21 cellular contexts compared by ENCODE assay signal in the genomic region with DNA sequence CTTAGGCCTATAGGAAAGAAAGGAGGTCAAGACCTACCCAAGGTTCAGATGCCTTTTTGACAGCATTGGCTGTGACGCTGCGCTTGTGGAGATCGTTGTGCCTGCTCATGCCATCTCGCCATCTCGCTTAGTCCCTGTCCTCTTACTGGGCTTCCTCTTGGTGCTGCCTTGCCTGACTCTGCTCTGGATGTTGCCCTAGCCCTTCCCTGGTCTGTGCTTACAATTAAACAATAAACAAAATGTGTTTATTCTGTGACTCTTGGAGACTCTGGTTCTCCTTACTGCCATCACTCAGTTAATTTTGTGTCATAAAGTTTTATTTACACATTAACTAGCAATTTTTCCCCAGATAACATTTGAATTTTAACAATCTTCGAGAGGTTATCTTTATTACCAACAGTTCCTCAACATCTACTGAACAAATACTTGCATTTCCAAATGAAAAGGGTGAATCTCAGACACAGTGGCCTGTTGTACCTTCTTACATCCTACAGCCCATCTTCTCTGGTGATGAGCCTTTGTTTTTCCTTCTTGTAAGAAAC. TPM values are rescaled to one million over a fixed set of nuclear protein-coding genes. Genes with fewer than 3 reads are reported as not detected.
DNase-seq lines count a peak whose midpoint lies in the region; ATAC-seq, FAIRE-seq and TF ChIP-seq lines count a peak whose summit lies in the region.
"Had no signal": no experiment of that assay in that cellular context is flagged by ENCODE, and none has a peak within 500 bp of the region (broad histone marks: within the 10 kb centered on the region; RNA-seq: fewer than 3 reads in every experiment).

No MANE protein-coding gene starts in this region.

- no peak overlapping the region for H3K27ac ChIP-seq in HEK293 (ENCODE audit: extremely low read depth, low read depth, low read length)
- no peak overlapping the region for H3K27ac ChIP-seq in K562 (ENCODE audit: extremely low read depth, low read depth, low read length)
- peak overlapping the region; percentile 14 for H3K27ac ChIP-seq in neural progenitor cell
- H3K27ac ChIP-seq in sigmoid colon, result no peak overlapping the region
- H3K27ac ChIP-seq: BLaER1 treated with 17β-estradiol and CSF1 and Interleukin-3, amounts not matched to agents 10 nM and 100 nM; HL-60 had no signal

- BruUV-seq in K562 (replicated peaks; lab: Mats Ljungman, UMichigan), result no TSS peak

- H3K79me2 ChIP-seq in K562 (ENCODE audit: control insufficient read depth, insufficient read depth, low read length) (peaks cover 100% of the 10 kb centered on the region), neural progenitor cell (ENCODE audit: low read depth) (peaks cover 100% of the 10 kb centered on the region)

- no peak overlapping the region for H3K4me3 Mint-ChIP-seq in neural progenitor cell
- H3K4me3 Mint-ChIP-seq: B cell; CD8-positive, alpha-beta T cell; HFFc6 had no signal

- no peak for TF ChIP-seq EP300 in K562 (IDR thresholded peaks at IDR 0.05; ENCODE audit: low read length)
- no peak for TF ChIP-seq EP300 in sigmoid colon (IDR thresholded peaks at IDR 0.05)

- H3K9me3 ChIP-seq in HEK293 (ENCODE audit: control insufficient read depth, insufficient read depth, low read depth, low read length), result no peaks in the 10 kb centered on the region
- H3K9me3 ChIP-seq in K562 (replicated peaks; ENCODE audit: control insufficient read depth, insufficient read depth, low read depth, low read length), result no peaks in the 10 kb centered on the region
- no peaks in the 10 kb centered on the region for H3K9me3 ChIP-seq in neural progenitor cell (ENCODE audit: low read depth)
- H3K9me3 ChIP-seq in sigmoid colon, result no peaks in the 10 kb centered on the region
- H3K9me3 ChIP-seq: BLaER1 treated with 17β-estradiol and CSF1 and Interleukin-3, amounts not matched to agents 10 nM and 100 nM had no signal

- H3K4me1 Mint-ChIP-seq in neural progenitor cell, result peaks cover 23% of the 10 kb centered on the region

- no peak for TF ChIP-seq CTCF in HEK293 (tag by site-specific recombination; IDR thresholded peaks at IDR 0.05)
- no peak for TF ChIP-seq CTCF in K562 (IDR thresholded peaks at IDR 0.05 in 2 of 3, conservative IDR thresholded peaks at IDR 0.05 in 1 of 3; ENCODE audit: insufficient read depth in 2 of 3, low read depth in 1 of 3, low read length in 3 of 3)
- TF ChIP-seq CTCF in neural progenitor cell (IDR thresholded peaks at IDR 0.05), result no peak
- TF ChIP-seq CTCF in sigmoid colon (IDR thresholded peaks at IDR 0.05), result no peak

- peak overlapping the region in 1 of 2 experiments; percentile 47; a peak in 1 of 4 replicates for H3K9ac ChIP-seq in K562 (ENCODE audit: insufficient read depth in 1 of 2, low read depth in 2 of 2, low read length in 2 of 2)
- no peak overlapping the region for H3K9ac ChIP-seq in neural progenitor cell
- H3K9ac ChIP-seq: BLaER1 treated with 17β-estradiol and CSF1 and Interleukin-3, amounts not matched to agents 10 nM and 100 nM had no signal

- H3K4me3 ChIP-seq in HEK293 (ENCODE audit: low read depth, low read length) (no peak overlapping the region), K562 (no peak overlapping the region), neural progenitor cell (no peak overlapping the region), sigmoid colon (no peak overlapping the region)
- H3K4me3 ChIP-seq: BLaER1 treated with 17β-estradiol and CSF1 and Interleukin-3, amounts not matched to agents 10 nM and 100 nM; GM12878 had no signal

- POLR2A ChIA-PET in HEK293 (lab: Yijun Ruan, JAX) (no interaction called here), K562 (lab: Yijun Ruan, JAX) (interaction anchor here (0.6 to 3.5 kb wide), 8 partner anchors 9 to 1301 kb away, joined by 3 to 45 read pairs (median 3); partner anchors contain the start of gene AFDN)

- H3K4me2 ChIP-seq in K562 (ENCODE audit: insufficient read depth, low read length), result no peak overlapping the region
- H3K4me2 ChIP-seq in neural progenitor cell, result no peak overlapping the region

- ATAC-seq in K562 (no peak), left colon (peak; percentile 55), Right ventricle myocardium inferior (no peak)
- ATAC-seq: CD8-positive, alpha-beta T cell; GM12878 had no signal

- 68% methylated on average over 6 of the region's 6 CpGs for WGBS in K562 (ENCODE audit: insufficient coverage, low coverage, missing lambda C conversion rate)
- WGBS in sigmoid colon, 2 donors, result 78 to 89% methylated on average over 6 of the region's 6 CpGs

- H3K4me1 ChIP-seq in HEK293 (ENCODE audit: control insufficient read depth, insufficient read depth, low read length), result peaks cover 42% of the 10 kb centered on the region
- peaks cover 12 to 75% of the 10 kb centered on the region in 2 experiments for H3K4me1 ChIP-seq in K562 (replicated peaks in 1 of 2; ENCODE audit: control insufficient read depth in 2 of 2, insufficient read depth in 2 of 2, low read length in 2 of 2)
- peaks cover 61% of the 10 kb centered on the region for H3K4me1 ChIP-seq in neural progenitor cell
- H3K4me1 ChIP-seq in sigmoid colon, result peaks cover 0 to 49% (median 38%) of the 10 kb centered on the region in 4 donors

- DNase-seq in K562 (ENCODE audit: extremely low read depth in 1 of 4, low spot score in 3 of 4) (no peak), left colon (no peak), neural progenitor cell (ENCODE audit: low spot score) (no peak), sigmoid colon (no peak), NCI-H187 (lab: John Stamatoyannopoulos, UW) (no peak), Right ventricle myocardium inferior (ENCODE audit: missing footprints) (no peak), superior temporal gyrus (ENCODE audit: extremely low spot score) (no peak)
- DNase-seq: CD8-positive, alpha-beta T cell; DMS 273 treated with DMSO at 0.1 percent for 48 hours; DMS53; DND-41; EL; HCEC 1CT; HFFc6 had no signal

- no peak for FAIRE-seq in K562 (lab: Jason Lieb, UNC)
- FAIRE-seq: GM12878, GM19239, H54 had no signal

- CTCF ChIA-PET in HEK293 (lab: Yijun Ruan, JAX), result interaction anchor here (0.6 kb wide), 1 partner anchor 487 kb away, joined by 3 read pairs; no protein-coding TSS in a partner anchor
- CTCF ChIA-PET in K562 (lab: Yijun Ruan, JAX; ENCODE audit: low intra/inter-chr PET ratio), result no interaction called here

- TF ChIP-seq RAD21 in K562 (CRISPR knock-in tag; conservative IDR thresholded peaks at IDR 0.05 in 1 of 2, IDR thresholded peaks at IDR 0.05 in 1 of 2), result no peak

- no peaks in the 10 kb centered on the region for H3K36me3 Mint-ChIP-seq in neural progenitor cell
- H3K36me3 Mint-ChIP-seq: CD8-positive, alpha-beta T cell had no signal

- in situ Hi-C loops in K562 (cut with MboI), result no loop called here

- H3K9me3 Mint-ChIP-seq in neural progenitor cell, result no peaks in the 10 kb centered on the region
- H3K9me3 Mint-ChIP-seq: CD8-positive, alpha-beta T cell; HFFc6 had no signal

- no peaks in the 10 kb centered on the region for H3K27me3 Mint-ChIP-seq in neural progenitor cell (ENCODE audit: insufficient read depth, low read depth)

- peaks cover 30% of the 10 kb centered on the region for H3F3A ChIP-seq in neural progenitor cell (ENCODE audit: low read depth)

- H3K9me1 ChIP-seq in K562 (ENCODE audit: control insufficient read depth, insufficient read depth, low read length), result peaks cover 4% of the 10 kb centered on the region

- H3K27me3 ChIP-seq in K562 (ENCODE audit: control insufficient read depth in 2 of 2, insufficient read depth in 2 of 2, low read length in 2 of 2), result no peaks in the 10 kb centered on the region
- no peaks in the 10 kb centered on the region for H3K27me3 ChIP-seq in neural progenitor cell
- H3K27me3 ChIP-seq in sigmoid colon, result no peaks in the 10 kb centered on the region
- H3K27me3 ChIP-seq: BLaER1 treated with 17β-estradiol and CSF1 and Interleukin-3, amounts not matched to agents 10 nM and 100 nM had no signal

- H4K20me1 ChIP-seq in K562 (replicated peaks; ENCODE audit: control insufficient read depth, insufficient read depth, low read length) (peaks cover 17% of the 10 kb centered on the region), neural progenitor cell (ENCODE audit: low read depth) (peaks cover 100% of the 10 kb centered on the region)

- intact Hi-C loops in K562 (cut with micrococcal nuclease), result no loop called here
- intact Hi-C loops in left colon (cut with DNase I, micrococcal nuclease), result no loop called here
- intact Hi-C loops in sigmoid colon (cut with DNase I), result no loop called here
- intact Hi-C loops in Right ventricle myocardium inferior (cut with DNase I), result no loop called here

- no peak overlapping the region for H3K27ac Mint-ChIP-seq in neural progenitor cell
- H3K27ac Mint-ChIP-seq: B cell; CD8-positive, alpha-beta T cell; HFFc6 had no signal

- H2AFZ ChIP-seq in K562 (ENCODE audit: low read depth, low read length) (no peak overlapping the region), neural progenitor cell (replicated peaks) (no peak overlapping the region)

- H3K36me3 ChIP-seq in HEK293 (ENCODE audit: control insufficient read depth in 2 of 2, insufficient read depth in 1 of 2, low read length in 2 of 2) (no peaks in the 10 kb centered on the region), K562 (ENCODE audit: control insufficient read depth, insufficient read depth, low read length) (peaks cover 6% of the 10 kb centered on the region; the same call in 2 of the 3 replicates), neural progenitor cell (no peaks in the 10 kb centered on the region), sigmoid colon (no peaks in the 10 kb centered on the region)

- TF ChIP-seq POLR2A in K562 (conservative IDR thresholded peaks at IDR 0.05) (no peak), sigmoid colon (IDR thresholded peaks at IDR 0.05) (no peak)

RNA-seq across cellular contexts. Expression of gene AFDN, which starts 11.6 kb away (rescaled TPM):
- total RNA-seq in K562 (2011; cell fraction: chromatin; rRNA removed; ENCODE audit: low replicate concordance), result 294 and 779 TPM in 2 replicates
- 128 and 193 TPM in 2 replicates for total RNA-seq in K562 (2011; cell fraction: nucleolus; rRNA removed)
- total RNA-seq in K562 (2011; cell fraction: nucleoplasm; rRNA removed), result 330 and 387 TPM in 2 replicates
- total RNA-seq in K562 (2014; rRNA removed) (91.9 and 117 TPM in 2 replicates), K562 (2014; rRNA removed; fragmentation: Illumina TruSeq; extraction: Trizol) (114 and 135 TPM in 2 replicates), K562 (2015; rRNA removed; fragmentation: Illumina TruSeq; extraction: Trizol) (111 and 112 TPM in 2 replicates), K562 (2021) (106 and 129 TPM in 2 replicates), left colon (100 to 1,000 TPM; 194 to 228 TPM), neural progenitor cell (ENCODE audit: low replicate concordance) (261 and 357 TPM in 2 replicates), sigmoid colon (100 to 1,000 TPM in 2 of 4 donors, 10 to 100 TPM in 2; 83.6 to 104 (median 95.1) TPM), Right ventricle myocardium inferior (58.5 TPM)
- polyA plus RNA-seq in K562 (2011; rRNA removed) (95.7 and 96.7 TPM in 2 replicates), K562 (2014; fragmentation: Illumina TruSeq; extraction: Trizol) (95.0 and 105 TPM in 2 replicates), K562 (2014; fragmentation: Nextera tagmentation; extraction: Ambion mirVana) (1 to 10 TPM; 7.2 to 9.7 TPM), K562 (2014; rRNA removed) (78.9 and 96.4 TPM in 2 replicates), sigmoid colon (10 to 100 TPM; 43.2 to 64.5 (median 44.4) TPM)
- polyA plus RNA-seq in K562 (2011; cell fraction: cytosol; rRNA removed), result 29.3 and 38.3 TPM in 2 replicates
- 374 and 388 TPM in 2 replicates for polyA plus RNA-seq in K562 (2011; cell fraction: nucleus; rRNA removed)
- polyA plus RNA-seq in K562 (2012), result 62.0 and 64.2 TPM in 2 replicates
- polyA minus RNA-seq in K562 (2011; rRNA and poly(A)+ RNA removed), result 183 and 194 TPM in 2 replicates
- polyA minus RNA-seq in K562 (2011; cell fraction: cytosol; rRNA and poly(A)+ RNA removed), result 78.4 and 100 TPM in 2 replicates
- 234 and 345 TPM in 2 replicates for polyA minus RNA-seq in K562 (2011; cell fraction: nucleus; rRNA and poly(A)+ RNA removed)
